1 cellular context compared by ENCODE assay signal in the genomic region with DNA sequence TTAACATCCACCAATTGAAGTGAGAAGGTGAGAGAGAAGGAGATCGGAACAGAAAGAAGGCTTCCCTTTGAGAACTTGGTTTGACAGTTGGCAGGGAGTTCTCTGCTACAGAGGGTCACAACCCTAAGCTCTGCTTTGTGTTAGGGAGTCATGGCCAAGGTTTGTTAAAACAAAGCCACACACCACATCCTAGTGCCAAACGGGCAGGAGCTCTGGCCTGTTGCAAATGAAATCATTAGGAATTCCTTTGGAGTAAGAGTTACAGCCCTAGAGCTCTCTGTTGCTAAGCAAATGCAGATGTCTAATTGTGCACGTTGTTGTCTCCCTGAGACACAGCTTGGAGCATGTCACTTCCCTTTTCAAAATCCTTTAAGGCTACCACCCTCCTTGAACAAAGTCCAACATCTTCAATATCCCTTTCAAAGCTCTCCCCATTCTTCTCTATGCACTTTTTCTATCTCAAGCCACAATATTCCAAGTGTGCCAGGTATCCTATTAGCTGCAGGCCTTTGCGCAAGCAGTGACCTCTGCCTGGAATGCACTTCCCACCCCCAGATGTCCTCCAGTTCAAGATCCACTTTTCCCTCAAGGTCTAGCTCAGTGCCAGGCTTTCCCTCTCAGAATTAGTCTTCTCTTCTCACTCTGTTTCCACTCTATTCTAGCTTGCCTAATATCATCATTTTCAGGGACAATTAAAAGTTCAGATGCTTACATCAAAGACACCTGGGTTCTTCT.
TF ChIP-seq lines count a peak whose summit lies in the region.

No MANE protein-coding gene starts in this region.

TF ChIP-seq in IMR-90, 13 proteins besides CTCF, POLR2A, EP300 and RAD21 (continued from another document):
- TF ChIP-seq MAZ (IDR thresholded peaks at IDR 0.05; ENCODE audit: borderline replicate concordance, low read depth, low read length) (no peak), RFX5 (IDR thresholded peaks at IDR 0.05; ENCODE audit: low read depth, low read length) (no peak)
- TF ChIP-seq, protein P1, sequence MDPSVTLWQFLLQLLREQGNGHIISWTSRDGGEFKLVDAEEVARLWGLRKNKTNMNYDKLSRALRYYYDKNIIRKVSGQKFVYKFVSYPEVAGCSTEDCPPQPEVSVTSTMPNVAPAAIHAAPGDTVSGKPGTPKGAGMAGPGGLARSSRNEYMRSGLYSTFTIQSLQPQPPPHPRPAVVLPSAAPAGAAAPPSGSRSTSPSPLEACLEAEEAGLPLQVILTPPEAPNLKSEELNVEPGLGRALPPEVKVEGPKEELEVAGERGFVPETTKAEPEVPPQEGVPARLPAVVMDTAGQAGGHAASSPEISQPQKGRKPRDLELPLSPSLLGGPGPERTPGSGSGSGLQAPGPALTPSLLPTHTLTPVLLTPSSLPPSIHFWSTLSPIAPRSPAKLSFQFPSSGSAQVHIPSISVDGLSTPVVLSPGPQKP (IDR thresholded peaks at IDR 0.05; ENCODE audit: borderline replicate concordance, low read depth, low read length): no peak
